19 cellular contexts compared by ENCODE assay signal in genomic region chr16:72309001-72309400, GRCh38.
DNase-seq lines count a peak whose midpoint lies in the region; ATAC-seq, FAIRE-seq and TF ChIP-seq lines count a peak whose summit lies in the region.
"Had no signal": no experiment of that assay in that cellular context is flagged by ENCODE, and none has a peak within 500 bp of the region (broad histone marks: within the 10 kb centered on the region; RNA-seq: fewer than 3 reads in every experiment).

No MANE protein-coding gene starts in this region.

- H3K27me3 Mint-ChIP-seq in progenitor cell of endocrine pancreas = no peaks in the 10 kb centered on the region
- H3K27me3 Mint-ChIP-seq: CD4-positive, alpha-beta memory T cell had no signal

- peak; percentile 79 for FAIRE-seq in HTR-8/SVneo (lab: Jason Lieb, UNC)
- FAIRE-seq: GM12891, GM18507, H1 had no signal

- peaks cover 5% of the 10 kb centered on the region for H3K4me1 Mint-ChIP-seq in progenitor cell of endocrine pancreas (ENCODE audit: low read depth)
- H3K4me1 Mint-ChIP-seq: CD4-positive, alpha-beta memory T cell had no signal

- peak overlapping the region; percentile 11 for H3K27ac Mint-ChIP-seq in progenitor cell of endocrine pancreas
- H3K27ac Mint-ChIP-seq: CD4-positive, alpha-beta memory T cell had no signal

- DNase-seq in HTR-8/SVneo (ENCODE audit: insufficient read length, low spot score) (no peak), choroid plexus epithelial cell (ENCODE audit: low read depth) (peak; percentile 15), progenitor cell of endocrine pancreas (ENCODE audit: low spot score, unreplicated experiment) (no peak), NOMO-1 treated with DMSO at 0.1 percent for 48 hours (lab: John Stamatoyannopoulos, UW; ENCODE audit: unreplicated experiment) (no peak)
- DNase-seq: C1 segment of cervical spinal cord; Calu3; CD4-positive, alpha-beta memory T cell; COR-L47; DMS53; DMS79 treated with DMSO at 0.1 percent for 48 hours; GF-D8; GM23248; H7 had no signal

- H3K9me3 Mint-ChIP-seq in progenitor cell of endocrine pancreas (ENCODE audit: low read depth) = peaks cover 39% of the 10 kb centered on the region

- peaks cover 16% of the 10 kb centered on the region for H3K36me3 Mint-ChIP-seq in progenitor cell of endocrine pancreas (ENCODE audit: insufficient read depth)
- H3K36me3 Mint-ChIP-seq: CD4-positive, alpha-beta memory T cell had no signal

- ATAC-seq in GM19351 (IDR thresholded peaks at IDR 0.05; ENCODE audit: unreplicated experiment) (no peak), HG03175 (IDR thresholded peaks at IDR 0.05; ENCODE audit: unreplicated experiment) (no peak)
- ATAC-seq: HCT116 had no signal

- no peak for TF ChIP-seq CTCF in choroid plexus epithelial cell (conservative IDR thresholded peaks at IDR 0.05; ENCODE audit: low read depth, low read length)
- TF ChIP-seq CTCF in progenitor cell of endocrine pancreas (IDR thresholded peaks at IDR 0.05; ENCODE audit: unreplicated experiment) = no peak

- H3K4me3 Mint-ChIP-seq in progenitor cell of endocrine pancreas (ENCODE audit: low read depth) = no peak overlapping the region
- H3K4me3 Mint-ChIP-seq: CD4-positive, alpha-beta memory T cell had no signal

- no peak overlapping the region for H3K4me3 ChIP-seq in choroid plexus epithelial cell (ENCODE audit: low read depth, low read length)
- H3K4me3 ChIP-seq: GM23248 had no signal
